In the genomic region with DNA sequence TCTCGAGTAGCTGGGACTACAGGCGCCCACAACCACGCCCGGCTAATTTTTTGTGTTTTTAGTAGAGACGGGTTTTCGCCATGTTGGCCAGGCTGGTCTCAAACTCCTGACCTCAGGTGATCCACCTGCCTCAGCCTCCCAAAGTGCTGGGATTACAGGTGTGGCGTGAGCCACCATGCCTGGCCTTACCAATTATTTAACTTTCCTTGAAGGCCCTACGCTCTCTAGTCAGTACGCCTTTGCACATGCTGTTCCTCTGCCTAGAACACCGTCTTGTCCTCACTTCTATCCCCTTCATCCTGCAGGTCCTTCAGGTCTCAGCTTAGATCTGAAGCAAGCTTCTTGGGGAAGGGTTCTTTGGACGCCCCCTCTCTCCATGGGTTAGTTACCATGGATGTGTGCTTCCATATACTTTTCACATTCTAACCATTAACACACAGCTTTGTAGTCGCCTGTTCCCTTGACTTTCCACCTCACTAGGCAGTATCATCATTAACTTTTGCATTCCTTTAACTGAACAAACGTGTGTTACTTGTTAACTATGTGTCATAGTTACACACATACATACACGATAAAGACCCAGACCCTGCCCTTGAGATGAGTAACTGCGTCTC, we compare ENCODE assay signal across 8 cellular contexts. TPM values are rescaled to one million over a fixed set of nuclear protein-coding genes. Genes with fewer than 3 reads are reported as not detected.
DNase-seq lines count a peak whose midpoint lies in the region; ATAC-seq and TF ChIP-seq lines count a peak whose summit lies in the region.

No MANE protein-coding gene starts in this region.

- TF ChIP-seq POLR2A in sigmoid colon (IDR thresholded peaks at IDR 0.05) (no peak), adrenal gland (IDR thresholded peaks at IDR 0.05) (no peak)

- peak overlapping the region; percentile 100 for H3K4me3 Mint-ChIP-seq in T-helper 17 cell

- peak; percentile 3 for ATAC-seq in GM21515 (IDR thresholded peaks at IDR 0.05; ENCODE audit: unreplicated experiment)
- no peak for ATAC-seq in T-helper 17 cell
- ATAC-seq in GM18870 (IDR thresholded peaks at IDR 0.05; ENCODE audit: unreplicated experiment): no peak

- no peaks in the 10 kb centered on the region for H3K9me3 ChIP-seq in T-helper 17 cell (ENCODE audit: control insufficient read depth, low read length, poor library complexity, severe bottlenecking)
- no peaks in the 10 kb centered on the region for H3K9me3 ChIP-seq in sigmoid colon
- H3K9me3 ChIP-seq in adrenal gland (replicated peaks in 1 of 3): no peaks in the 10 kb centered on the region

- H3K27ac ChIP-seq in sigmoid colon (peak overlapping the region; percentile 81 to 90 (median 85)), adrenal gland (no peak overlapping the region)

- TF ChIP-seq CTCF in fibroblast of pulmonary artery (IDR thresholded peaks at IDR 0.05; ENCODE audit: low read length, missing control alignments) (no peak), sigmoid colon (IDR thresholded peaks at IDR 0.05) (no peak), adrenal gland (IDR thresholded peaks at IDR 0.05) (no peak)

- H3K4me1 Mint-ChIP-seq in T-helper 17 cell: peaks cover 28% of the 10 kb centered on the region

- 68 to 74% methylated on average over 15 of the region's 15 CpGs for WGBS in sigmoid colon, 2 donors
- 70 to 73% (median 70%) methylated on average over 15 of the region's 15 CpGs for WGBS in adrenal gland, 4 donors

- DNase-seq in T-helper 17 cell (no peak), fibroblast of pulmonary artery (ENCODE audit: low read depth) (no peak), sigmoid colon (no peak), adrenal gland (no peak), glomerular visceral epithelial cell (ENCODE audit: extremely low spot score) (no peak), NCI-H774 (lab: John Stamatoyannopoulos, UW) (no peak)

- H3K27me3 ChIP-seq in sigmoid colon: no peaks in the 10 kb centered on the region
- H3K27me3 ChIP-seq in adrenal gland: no peaks in the 10 kb centered on the region

- H3K27me3 Mint-ChIP-seq in T-helper 17 cell: no peaks in the 10 kb centered on the region

- peaks cover 6 to 29% (median 13%) of the 10 kb centered on the region in 4 donors for H3K36me3 ChIP-seq in sigmoid colon
- H3K36me3 ChIP-seq in adrenal gland (replicated peaks in 1 of 2): peaks cover 0 to 13% of the 10 kb centered on the region in 2 donors

- H3K4me3 ChIP-seq in fibroblast of pulmonary artery (replicated peaks; ENCODE audit: low read depth, low read length): peak overlapping the region; percentile 95
- peak overlapping the region; percentile 77 to 91 (median 82) for H3K4me3 ChIP-seq in sigmoid colon
- H3K4me3 ChIP-seq in adrenal gland: peak overlapping the region in 2 of 4 donors; percentile 57 to 69

- peaks cover 6% of the 10 kb centered on the region for H3K36me3 Mint-ChIP-seq in T-helper 17 cell (ENCODE audit: low read depth)

- peak overlapping the region; percentile 96 for H3K27ac Mint-ChIP-seq in T-helper 17 cell

- intact Hi-C loops in sigmoid colon (cut with DNase I): loop anchor here (5.0 kb wide), 1 partner anchor 70 kb away; the partner anchor contains the start of gene CCDC136
- intact Hi-C loops in adrenal gland (cut with DNase I): no loop called here

- H3K4me1 ChIP-seq in sigmoid colon (peaks cover 0 to 48% (median 45%) of the 10 kb centered on the region in 4 donors), adrenal gland (replicated peaks in 1 of 2) (peaks cover 0 to 16% of the 10 kb centered on the region in 2 donors)

- TF ChIP-seq EP300 in sigmoid colon (IDR thresholded peaks at IDR 0.05): no peak

RNA-seq across cellular contexts. Expression of gene ATP6V1F, which starts 0.6 kb away (rescaled TPM):
- 10 to 100 TPM; 62.5 to 68.7 TPM for total RNA-seq in T-helper 17 cell
- 100 to 1,000 TPM in 3 of 4 donors, 10 to 100 TPM in 1; 96.7 to 138 (median 131) TPM for total RNA-seq in sigmoid colon
- 100 to 1,000 TPM; 148 to 214 (median 183) TPM for polyA plus RNA-seq in sigmoid colon
- 100 to 1,000 TPM in 7 of 8 donors, 10 to 100 TPM in 1; 94.6 to 215 (median 156) TPM for total RNA-seq in adrenal gland
- polyA plus RNA-seq in adrenal gland: 100 to 1,000 TPM; 200 to 334 (median 226) TPM

RNA-seq across cellular contexts. Expression of gene FLNC, which starts 31.9 kb away (rescaled TPM):
- total RNA-seq in T-helper 17 cell (under 1 TPM; 0.05 TPM), sigmoid colon (100 to 1,000 TPM in 3 of 4 donors, 10 to 100 TPM in 1; 95.3 to 489 (median 242) TPM), adrenal gland (1 to 10 TPM in 7 of 8 donors, under 1 TPM in 1; 0.90 to 4.1 (median 2.6) TPM)
- polyA plus RNA-seq in sigmoid colon (10 to 100 TPM in 1 of 3 donors, 1 to 10 TPM in 1, under 1 TPM in 1; 0.69 to 12.6 (median 5.4) TPM), adrenal gland (1 to 10 TPM in 2 of 3 donors, under 1 TPM in 1; 0.66 to 2.3 (median 1.8) TPM)

RNA-seq across cellular contexts. Expression of gene KCP, which starts 48.4 kb away (rescaled TPM):
- total RNA-seq in T-helper 17 cell (1 to 10 TPM in 1 of 2 donors, under 1 TPM in 1; 0.23 to 1.2 TPM), sigmoid colon (under 1 TPM in 3 of 4 donors, not detected in 1; 0.14 to 0.36 (median 0.28) TPM), adrenal gland (under 1 TPM in 6 of 8 donors, not detected in 2; 0.11 to 0.55 (median 0.35) TPM)
- polyA plus RNA-seq in sigmoid colon (under 1 TPM in 1 of 3 donors, not detected in 2; 0.42 TPM), adrenal gland (1 to 10 TPM in 1 of 3 donors, under 1 TPM in 1, not detected in 1; 0.37 to 8.0 TPM)

Comparison
In these comparisons a context has a peak if more than half of its experiments do, and no peak if none do; other contexts are left out.
1. H3K27ac ChIP-seq: peak in sigmoid colon (4 of 4); none in adrenal gland (0 of 5).
2. RNA of gene FLNC, which starts 31.9 kb away (total RNA-seq): 95.3 to 489 TPM in sigmoid colon; 0.90 to 4.1 TPM in adrenal gland and 0.05 TPM in T-helper 17 cell; every median in the first group is over 10 times any median in the second.